Comparison of ENCODE assay signal across 8 cellular contexts in the genomic region with DNA sequence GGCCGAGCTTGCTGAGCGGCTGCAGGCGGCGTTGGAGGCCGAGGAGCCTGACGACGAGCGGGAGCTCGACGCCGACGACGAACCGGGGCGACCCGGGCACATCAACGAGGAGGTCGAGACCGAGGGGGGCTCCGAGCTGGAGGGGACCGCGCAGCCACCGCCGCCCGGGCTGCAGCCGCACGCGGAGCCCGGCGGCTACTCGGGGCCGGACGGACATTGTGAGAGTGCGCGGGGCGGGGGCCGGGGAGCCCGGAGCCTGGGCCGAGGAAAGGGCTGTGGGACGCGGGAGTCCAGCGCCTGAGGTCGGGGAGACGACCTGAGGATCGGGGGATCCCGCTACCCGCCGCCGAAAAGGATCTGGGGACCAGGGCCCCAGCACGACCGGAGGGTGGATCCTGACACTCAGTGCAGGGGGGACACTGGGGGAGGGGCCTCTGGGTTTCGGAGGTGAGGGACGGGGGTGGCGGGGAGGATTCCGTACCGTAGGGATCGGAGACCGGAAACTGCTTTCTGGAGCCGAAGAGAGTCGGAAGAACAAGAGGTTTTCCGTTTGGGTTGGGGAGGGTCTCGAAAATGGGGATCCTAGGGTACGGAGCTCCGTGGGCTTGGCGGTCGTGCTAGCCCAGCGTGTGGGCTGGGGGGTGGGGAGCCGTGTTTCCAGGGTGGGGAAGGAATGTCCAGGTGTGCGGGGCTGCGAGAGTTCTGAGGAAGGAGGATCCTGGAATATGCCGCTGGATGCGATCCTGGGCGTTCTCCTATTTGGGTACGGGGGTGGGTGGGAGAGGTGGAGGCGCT. TPM values are rescaled to one million over a fixed set of nuclear protein-coding genes. Genes with fewer than 3 reads are reported as not detected.
A peak's percentile ranks its signal among the peaks of the same experiment; 100 is the strongest.
DNase-seq lines count a peak whose midpoint lies in the region; TF ChIP-seq lines count a peak whose summit lies in the region.

No MANE protein-coding gene starts in this region.

- H3K9me3 ChIP-seq in neuron (ENCODE audit: low read length) (no peaks in the 10 kb centered on the region), thymus (ENCODE audit: control insufficient read depth) (no peaks in the 10 kb centered on the region)

- peak overlapping the region; percentile 95 for H3K27ac ChIP-seq in thymus (ENCODE audit: low read depth)

- H3K36me3 ChIP-seq in neuron (ENCODE audit: insufficient read depth, low read length), result peaks cover 31% of the 10 kb centered on the region
- H3K36me3 ChIP-seq in thymus (ENCODE audit: control insufficient read depth, insufficient read depth), result peaks cover 21% of the 10 kb centered on the region

- no peak for TF ChIP-seq CTCF in fibroblast of pulmonary artery (IDR thresholded peaks at IDR 0.05; ENCODE audit: low read length, missing control alignments)

- H3K4me1 ChIP-seq in neuron (ENCODE audit: insufficient read depth, low read length) (peaks cover 19% of the 10 kb centered on the region), thymus (ENCODE audit: control insufficient read depth, insufficient read depth, low read length) (peaks cover 24% of the 10 kb centered on the region)

- H3K27me3 ChIP-seq in neuron (ENCODE audit: insufficient read depth, low read length), result no peaks in the 10 kb centered on the region
- no peaks in the 10 kb centered on the region for H3K27me3 ChIP-seq in thymus (ENCODE audit: control insufficient read depth, insufficient read depth)

- peak overlapping the region; percentile 62 for H2AFZ ChIP-seq in neuron (ENCODE audit: low read depth, low read length)

- WGBS in thymus, result under 1% methylated on average over 75 of the region's 75 CpGs

- TF ChIP-seq POLR2A in GM19099 (IDR thresholded peaks at IDR 0.05; ENCODE audit: extremely low read depth, insufficient read length, low read depth), result peak; percentile 34

- in situ Hi-C loops in ACHN (cut with HindIII; ENCODE audit: low pct_ligation_motif_present, low pct_unique_long_range_greater_than_20kb, low sequenced_read_pairs), result no loop called here

- H3K4me3 ChIP-seq in fibroblast of pulmonary artery (replicated peaks; ENCODE audit: low read depth, low read length), result peak overlapping the region; percentile 75
- peak overlapping the region; percentile 85 for H3K4me3 ChIP-seq in neuron (ENCODE audit: low read length)
- H3K4me3 ChIP-seq in thymus (ENCODE audit: low read length), result peak overlapping the region; percentile 67

- DNase-seq in ACHN (peak; percentile 44), NCI-H748 treated with DMSO at 0.1 percent for 48 hours (lab: John Stamatoyannopoulos, UW) (peak; percentile 25), activated T-helper 1 cell treated with Interleukin-2 at 50 U/mL for 16 hours (ENCODE audit: low read depth) (peak; percentile 27), fibroblast of pulmonary artery (ENCODE audit: low read depth) (peak; percentile 29), epidermal melanocyte (ENCODE audit: insufficient read length, low spot score) (no peak)

RNA-seq across cellular contexts. Expression of a gene that starts 0.6 kb away (rescaled TPM):
- 98.7 TPM for polyA plus RNA-seq in thymus

RNA-seq across cellular contexts. Expression of a gene that starts 45.2 kb away (rescaled TPM):
- 15.4 TPM for polyA plus RNA-seq in thymus

RNA-seq across cellular contexts. Expression of a gene that starts 45.8 kb away (rescaled TPM):
- polyA plus RNA-seq in thymus, result 9.5 TPM
